In genomic region chr4:40954119-40954668, GRCh38 we compare ENCODE assay signal across 16 cellular contexts.
A peak's percentile ranks its signal among the peaks of the same experiment; 100 is the strongest.
DNase-seq lines count a peak whose midpoint lies in the region; ATAC-seq and TF ChIP-seq lines count a peak whose summit lies in the region.
"Had no signal": no experiment of that assay in that cellular context is flagged by ENCODE, and none has a peak within 500 bp of the region (broad histone marks: within the 10 kb centered on the region; RNA-seq: fewer than 3 reads in every experiment).

No MANE protein-coding gene starts in this region.

- H3K27ac Mint-ChIP-seq in stimulated activated effector memory CD8-positive, alpha-beta T cell treated with anti-CD3 and anti-CD28 coated beads, Interleukin-12 subunit alpha, Interleukin-12 subunit beta, amount 100 ng/mL, for 72 hours = no peak overlapping the region
- H3K27ac Mint-ChIP-seq: activated CD8-positive, alpha-beta T cell treated with anti-CD3 and anti-CD28 coated beads, Interleukin-2, amount 10 ng/mL, durations not matched to agents 7 days and 5 days had no signal

- no peak overlapping the region for H3K9ac ChIP-seq in HUES48 (ENCODE audit: low read depth, low read length)
- H3K9ac ChIP-seq in duodenal mucosa (ENCODE audit: low read depth in 1 of 2, low read length in 2 of 2) = no peak overlapping the region

- no peak overlapping the region for H3K4me3 ChIP-seq in HUES48 (ENCODE audit: low read depth, low read length)
- H3K4me3 ChIP-seq in duodenal mucosa (ENCODE audit: low read depth in 1 of 2, low read length in 2 of 2) = no peak overlapping the region
- H3K4me3 ChIP-seq in lower lobe of right lung = no peak overlapping the region

- H3K4me1 Mint-ChIP-seq in stimulated activated effector memory CD8-positive, alpha-beta T cell treated with anti-CD3 and anti-CD28 coated beads, Interleukin-12 subunit alpha, Interleukin-12 subunit beta, amount 100 ng/mL, for 72 hours = no peaks in the 10 kb centered on the region
- H3K4me1 Mint-ChIP-seq: central memory CD8-positive, alpha-beta T cell had no signal

- TF ChIP-seq CTCF in lower lobe of right lung (IDR thresholded peaks at IDR 0.05) = no peak

- intact Hi-C loops in lower lobe of right lung (cut with DNase I) = no loop called here

- H3K36me3 Mint-ChIP-seq in stimulated activated effector memory CD8-positive, alpha-beta T cell treated with anti-CD3 and anti-CD28 coated beads, Interleukin-12 subunit alpha, Interleukin-12 subunit beta, amount 100 ng/mL, for 72 hours = no peaks in the 10 kb centered on the region

- H3K9me3 ChIP-seq in HUES48 (ENCODE audit: control insufficient read depth, insufficient read depth, low read length) (no peaks in the 10 kb centered on the region), duodenal mucosa (ENCODE audit: control insufficient read depth in 1 of 2, low read length in 2 of 2) (no peaks in the 10 kb centered on the region), lower lobe of right lung (no peaks in the 10 kb centered on the region)

- peaks cover 10% of the 10 kb centered on the region for H3K4me1 ChIP-seq in HUES48 (ENCODE audit: control insufficient read depth, insufficient read depth, low read length)
- no peaks in the 10 kb centered on the region for H3K4me1 ChIP-seq in duodenal mucosa (ENCODE audit: control insufficient read depth in 1 of 2, insufficient read depth in 2 of 2, low read length in 2 of 2)
- peaks cover 18% of the 10 kb centered on the region for H3K4me1 ChIP-seq in lower lobe of right lung

- H3K4me3 Mint-ChIP-seq in stimulated activated effector memory CD8-positive, alpha-beta T cell treated with anti-CD3 and anti-CD28 coated beads, Interleukin-12 subunit alpha, Interleukin-12 subunit beta, amount 100 ng/mL, for 72 hours = no peak overlapping the region
- H3K4me3 Mint-ChIP-seq: activated CD8-positive, alpha-beta T cell treated with anti-CD3 and anti-CD28 coated beads, Interleukin-2, amount 10 ng/mL, durations not matched to agents 7 days and 5 days; central memory CD8-positive, alpha-beta T cell had no signal

- H3K36me3 ChIP-seq in HUES48 (ENCODE audit: control insufficient read depth, insufficient read depth, low read length) (no peaks in the 10 kb centered on the region), duodenal mucosa (ENCODE audit: control insufficient read depth in 1 of 2, insufficient read depth in 2 of 2, low read length in 2 of 2) (no peaks in the 10 kb centered on the region), lower lobe of right lung (no peaks in the 10 kb centered on the region)

- no peaks in the 10 kb centered on the region for H3K27me3 ChIP-seq in HUES48 (ENCODE audit: control insufficient read depth, insufficient read depth, low read length)
- no peaks in the 10 kb centered on the region for H3K27me3 ChIP-seq in duodenal mucosa (ENCODE audit: control insufficient read depth in 1 of 2, insufficient read depth in 2 of 2, low read length in 2 of 2)
- no peaks in the 10 kb centered on the region for H3K27me3 ChIP-seq in lower lobe of right lung (ENCODE audit: low read depth)

- ATAC-seq in lower lobe of right lung (no peak), GM19452 (IDR thresholded peaks at IDR 0.05; ENCODE audit: unreplicated experiment) (no peak)
- ATAC-seq in stimulated activated effector memory CD8-positive, alpha-beta T cell treated with anti-CD3 and anti-CD28 coated beads, Interleukin-12 subunit alpha, Interleukin-12 subunit beta, amount 100 ng/mL, for 72 hours = peak; percentile 15
- ATAC-seq: activated CD8-positive, alpha-beta T cell treated with anti-CD3 and anti-CD28 coated beads, Interleukin-2, amount 10 ng/mL, durations not matched to agents 7 days and 5 days had no signal

- H3K9me3 Mint-ChIP-seq in stimulated activated effector memory CD8-positive, alpha-beta T cell treated with anti-CD3 and anti-CD28 coated beads, Interleukin-12 subunit alpha, Interleukin-12 subunit beta, amount 100 ng/mL, for 72 hours = no peaks in the 10 kb centered on the region
- H3K9me3 Mint-ChIP-seq: central memory CD8-positive, alpha-beta T cell had no signal

- peak overlapping the region; percentile 47 for H3K27ac ChIP-seq in HUES48 (ENCODE audit: low read depth, low read length)
- peak overlapping the region; percentile 20 for H3K27ac ChIP-seq in duodenal mucosa (ENCODE audit: low read depth, low read length)
- peak overlapping the region; percentile 36 for H3K27ac ChIP-seq in lower lobe of right lung

- DNase-seq in lower lobe of right lung = no peak
- no peak for DNase-seq in stimulated activated effector memory CD8-positive, alpha-beta T cell treated with anti-CD3 and anti-CD28 coated beads, Interleukin-12 subunit alpha, Interleukin-12 subunit beta, amount 100 ng/mL, for 72 hours (ENCODE audit: low spot score in 2 of 2)
- no peak for DNase-seq in globus pallidus (ENCODE audit: low spot score)
- DNase-seq in GOT3 (lab: John Stamatoyannopoulos, UW) = no peak
- DNase-seq in C1 segment of cervical spinal cord (lab: John Stamatoyannopoulos, UW) = no peak
- DNase-seq: activated CD8-positive, alpha-beta T cell treated with anti-CD3 and anti-CD28 coated beads, Interleukin-2, amount 10 ng/mL, durations not matched to agents 7 days and 5 days; activated gamma-delta T cell; DND-41; NCI-H1436 treated with DMSO at 0.1 percent for 48 hours; NCI-H82; retina; SHP77 treated with DMSO at 0.1 percent for 48 hours had no signal
